9 cellular contexts compared by ENCODE assay signal in genomic region chr19:48738557-48739399, GRCh38. TPM values are rescaled to one million over a fixed set of nuclear protein-coding genes. Genes with fewer than 3 reads are reported as not detected.
DNase-seq lines count a peak whose midpoint lies in the region; ATAC-seq, FAIRE-seq and TF ChIP-seq lines count a peak whose summit lies in the region.
"Had no signal": no experiment of that assay in that cellular context is flagged by ENCODE, and none has a peak within 500 bp of the region (broad histone marks: within the 10 kb centered on the region; RNA-seq: fewer than 3 reads in every experiment).

No MANE protein-coding gene starts in this region.

- peak overlapping the region; percentile 65 for H3K4me3 Mint-ChIP-seq in CD4-positive, alpha-beta T cell
- H3K4me3 Mint-ChIP-seq in naive thymus-derived CD8-positive, alpha-beta T cell, result peak overlapping the region; percentile 15 to 77 (median 64)
- peak overlapping the region; percentile 64 for H3K4me3 Mint-ChIP-seq in stimulated activated effector memory CD8-positive, alpha-beta T cell treated with anti-CD3 and anti-CD28 coated beads, Interleukin-12 subunit alpha, Interleukin-12 subunit beta, amount 100 ng/mL, for 72 hours

- peak; percentile 92 for ATAC-seq in CD4-positive, alpha-beta T cell (ENCODE audit: poor library complexity)
- peak; percentile 79 for ATAC-seq in GM21381 (IDR thresholded peaks at IDR 0.05; ENCODE audit: unreplicated experiment)
- peak; percentile 90 to 93 for ATAC-seq in naive thymus-derived CD8-positive, alpha-beta T cell
- ATAC-seq in stimulated activated effector memory CD8-positive, alpha-beta T cell treated with anti-CD3 and anti-CD28 coated beads, Interleukin-12 subunit alpha, Interleukin-12 subunit beta, amount 100 ng/mL, for 72 hours, result peak; percentile 94

- H3K36me3 ChIP-seq in KMS-11 (ENCODE audit: insufficient read depth), result no peaks in the 10 kb centered on the region

- no peak overlapping the region for H3K27ac Mint-ChIP-seq in CD4-positive, alpha-beta T cell
- peak overlapping the region in 5 of 10 donors; percentile 34 to 80 (median 75) for H3K27ac Mint-ChIP-seq in naive thymus-derived CD8-positive, alpha-beta T cell
- H3K27ac Mint-ChIP-seq in stimulated activated effector memory CD8-positive, alpha-beta T cell treated with anti-CD3 and anti-CD28 coated beads, Interleukin-12 subunit alpha, Interleukin-12 subunit beta, amount 100 ng/mL, for 72 hours, result no peak overlapping the region

- no peaks in the 10 kb centered on the region for H3K79me2 ChIP-seq in KMS-11 (ENCODE audit: insufficient read depth, low read depth)

- peaks cover 20% of the 10 kb centered on the region for H3K4me1 Mint-ChIP-seq in CD4-positive, alpha-beta T cell (ENCODE audit: low read depth)
- H3K4me1 Mint-ChIP-seq in naive thymus-derived CD8-positive, alpha-beta T cell, result peaks cover 6 to 27% (median 21%) of the 10 kb centered on the region in 4 donors
- peaks cover 11% of the 10 kb centered on the region for H3K4me1 Mint-ChIP-seq in stimulated activated effector memory CD8-positive, alpha-beta T cell treated with anti-CD3 and anti-CD28 coated beads, Interleukin-12 subunit alpha, Interleukin-12 subunit beta, amount 100 ng/mL, for 72 hours

- no peak overlapping the region for H3K4me3 ChIP-seq in KMS-11 (IDR thresholded peaks at IDR 0.05; ENCODE audit: insufficient read depth, low read depth, low read length)
- no peak overlapping the region for H3K4me3 ChIP-seq in fibroblast of mammary gland (ENCODE audit: control insufficient read depth, low read depth, low read length)

- FAIRE-seq in RCC 7860 (lab: Jason Lieb, UNC), result no peak

- DNase-seq in CD4-positive, alpha-beta T cell, result peak; percentile 88 to 94 (median 91)
- DNase-seq in RCC 7860 (ENCODE audit: low spot score), result peak; percentile 35
- DNase-seq in activated T-helper 1 cell treated with anti-CD3 and anti-CD28 coated beads, Interleukin-2, amount 50 U/mL, for 16 hours (ENCODE audit: low read depth in 1 of 2, low spot score in 1 of 2), result peak; percentile 90 to 92
- DNase-seq in fibroblast of mammary gland (ENCODE audit: low read depth), result peak; percentile 61
- DNase-seq in naive thymus-derived CD8-positive, alpha-beta T cell, result peak; percentile 75 to 96 (median 86)
- peak; percentile 85 to 93 for DNase-seq in stimulated activated effector memory CD8-positive, alpha-beta T cell treated with anti-CD3 and anti-CD28 coated beads, Interleukin-12 subunit alpha, Interleukin-12 subunit beta, amount 100 ng/mL, for 72 hours (ENCODE audit: low spot score in 2 of 2)

- H3K27me3 ChIP-seq in CD4-positive, alpha-beta T cell (ENCODE audit: control insufficient read depth, insufficient read depth, low read length), result peaks cover 12% of the 10 kb centered on the region
- peaks cover 36% of the 10 kb centered on the region for H3K27me3 ChIP-seq in KMS-11 (ENCODE audit: insufficient read depth, low read depth)

- H3K4me2 ChIP-seq in KMS-11, result peak overlapping the region; percentile 54

- H3K4me1 ChIP-seq in KMS-11 (ENCODE audit: low read depth, poor library complexity, severe bottlenecking), result peaks cover 9% of the 10 kb centered on the region

- no peaks in the 10 kb centered on the region for H3K36me3 Mint-ChIP-seq in CD4-positive, alpha-beta T cell (ENCODE audit: low read depth)
- no peaks in the 10 kb centered on the region for H3K36me3 Mint-ChIP-seq in naive thymus-derived CD8-positive, alpha-beta T cell
- no peaks in the 10 kb centered on the region for H3K36me3 Mint-ChIP-seq in stimulated activated effector memory CD8-positive, alpha-beta T cell treated with anti-CD3 and anti-CD28 coated beads, Interleukin-12 subunit alpha, Interleukin-12 subunit beta, amount 100 ng/mL, for 72 hours

- H3K9me3 ChIP-seq in CD4-positive, alpha-beta T cell (ENCODE audit: control insufficient read depth, low read length), result no peaks in the 10 kb centered on the region

- CTCF ChIA-PET in CD4-positive, alpha-beta T cell (lab: Charles Lee), result interaction anchor here (0.7 to 2.1 kb wide), 13 partner anchors 8 to 359 kb away, joined by 3 to 19 read pairs (median 3); partner anchors contain the start of genes CA11, FTL, GYS1 and IZUMO1

- H3K27ac ChIP-seq in CD4-positive, alpha-beta T cell (ENCODE audit: low read depth, low read length), result no peak overlapping the region
- no peak overlapping the region for H3K27ac ChIP-seq in KMS-11

- H4K20me1 ChIP-seq in KMS-11 (ENCODE audit: insufficient read depth), result no peaks in the 10 kb centered on the region

- H3K9ac ChIP-seq in KMS-11, result no peak overlapping the region

- POLR2A ChIA-PET in CD4-positive, alpha-beta T cell (lab: Charles Lee), result interaction anchor here (0.7 to 2.2 kb wide), 15 partner anchors 9 to 378 kb away, joined by 3 to 25 read pairs (median 3); partner anchors contain the start of genes CA11, DBP, FUT1 and FUT2
- POLR2A ChIA-PET in naive thymus-derived CD8-positive, alpha-beta T cell (lab: Charles Lee), result interaction anchor here (0.6 to 2.5 kb wide), 13 partner anchors 11 to 756 kb away, joined by 3 to 15 read pairs (median 5); partner anchors contain the start of genes CA11, DBP and FUT1

- H3K9me3 Mint-ChIP-seq in CD4-positive, alpha-beta T cell, result no peaks in the 10 kb centered on the region
- H3K9me3 Mint-ChIP-seq in naive thymus-derived CD8-positive, alpha-beta T cell, result peaks cover 0 to 2% (median 0%) of the 10 kb centered on the region in 9 donors
- H3K9me3 Mint-ChIP-seq in stimulated activated effector memory CD8-positive, alpha-beta T cell treated with anti-CD3 and anti-CD28 coated beads, Interleukin-12 subunit alpha, Interleukin-12 subunit beta, amount 100 ng/mL, for 72 hours, result no peaks in the 10 kb centered on the region

- H3K27me3 Mint-ChIP-seq in CD4-positive, alpha-beta T cell, result no peaks in the 10 kb centered on the region
- H3K27me3 Mint-ChIP-seq in naive thymus-derived CD8-positive, alpha-beta T cell, result peaks cover 0 to 8% (median 0%) of the 10 kb centered on the region in 5 donors

- peak overlapping the region; percentile 81 for H2AFZ ChIP-seq in KMS-11 (ENCODE audit: low read depth)

- no peak for TF ChIP-seq CTCF in CD4-positive, alpha-beta T cell (IDR thresholded peaks at IDR 0.05)
- TF ChIP-seq CTCF in KMS-11 (conservative IDR thresholded peaks at IDR 0.05; ENCODE audit: low read depth, low read length) (no peak), fibroblast of mammary gland (conservative IDR thresholded peaks at IDR 0.05; ENCODE audit: control insufficient read depth, insufficient read depth, low read depth, low read length) (no peak)

- intact Hi-C loops in CD4-positive, alpha-beta T cell (cut with DNase I, micrococcal nuclease), result loop anchor here (1.0 to 2.0 kb wide), 4 partner anchors 18 to 92 kb away; partner anchors contain the start of gene CA11 (in 1 of the 2)

RNA-seq across cellular contexts. Expression of gene RASIP1, which starts 1.6 kb away (rescaled TPM):
- total RNA-seq in CD4-positive, alpha-beta T cell, result under 1 TPM; 0.55 to 0.56 TPM
- under 1 TPM in 1 of 2 experiments, not detected in 1; 0.25 TPM for total RNA-seq in naive thymus-derived CD8-positive, alpha-beta T cell
- polyA plus RNA-seq in naive thymus-derived CD8-positive, alpha-beta T cell, result under 1 TPM in 2 of 3 donors, not detected in 1; 0.10 to 0.26 TPM

RNA-seq across cellular contexts. Expression of gene IZUMO1, which starts 7.9 kb away (rescaled TPM):
- not detected for total RNA-seq in CD4-positive, alpha-beta T cell
- total RNA-seq in naive thymus-derived CD8-positive, alpha-beta T cell, result not detected
- polyA plus RNA-seq in naive thymus-derived CD8-positive, alpha-beta T cell, result not detected
- total RNA-seq: T-helper 1 cell treated with Interleukin-12 subunit alpha and Interleukin-12 subunit beta and Interleukin-4 antibody, amounts not matched to agents 30 ng/mL and 1 ng/mL, for 36 hours had no signal

RNA-seq across cellular contexts. Expression of gene FUT1, which starts 13.7 kb away (rescaled TPM):
- total RNA-seq in CD4-positive, alpha-beta T cell, result not detected
- total RNA-seq in naive thymus-derived CD8-positive, alpha-beta T cell, result not detected
- not detected for polyA plus RNA-seq in naive thymus-derived CD8-positive, alpha-beta T cell

RNA-seq across cellular contexts. Expression of gene FGF21, which starts 16.5 kb away (rescaled TPM):
- not detected for total RNA-seq in CD4-positive, alpha-beta T cell
- not detected for total RNA-seq in naive thymus-derived CD8-positive, alpha-beta T cell
- not detected for polyA plus RNA-seq in naive thymus-derived CD8-positive, alpha-beta T cell
- total RNA-seq: T-helper 1 cell treated with Interleukin-12 subunit alpha and Interleukin-12 subunit beta and Interleukin-4 antibody, amounts not matched to agents 30 ng/mL and 1 ng/mL, for 36 hours had no signal

RNA-seq across cellular contexts. Expression of gene MAMSTR, which starts 19.3 kb away (rescaled TPM):
- total RNA-seq in CD4-positive, alpha-beta T cell, result under 1 TPM; 0.47 to 0.50 TPM
- 1 to 10 TPM; 2.1 to 2.4 TPM for total RNA-seq in naive thymus-derived CD8-positive, alpha-beta T cell
- under 1 TPM; 0.28 to 0.77 (median 0.49) TPM for polyA plus RNA-seq in naive thymus-derived CD8-positive, alpha-beta T cell

Comparison
In these comparisons a context has a peak if more than half of its experiments do, and no peak if none do; other contexts are left out.
1. DNase-seq: peak in every context shown above with its lines; median percentile 91 in CD4-positive, alpha-beta T cell; 91 in activated T-helper 1 cell treated with anti-CD3 and anti-CD28 coated beads, Interleukin-2, amount 50 U/mL, for 16 hours; 89 in stimulated activated effector memory CD8-positive, alpha-beta T cell treated with anti-CD3 and anti-CD28 coated beads, Interleukin-12 subunit alpha, Interleukin-12 subunit beta, amount 100 ng/mL, for 72 hours; 86 in naive thymus-derived CD8-positive, alpha-beta T cell; 61 in fibroblast of mammary gland; 35 in RCC 7860.